ENCODE assay signal across 1 cellular context in genomic region chr2:196500686-196501431, GRCh38.
TF ChIP-seq lines count a peak whose summit lies in the region.

No MANE protein-coding gene starts in this region.

TF ChIP-seq in K562, 482 proteins besides CTCF, POLR2A, EP300 and RAD21 (continued from another document and continues in another):
- TF ChIP-seq PKNOX1 (IDR thresholded peaks at IDR 0.05) (no peak), U2AF2 (optimal IDR thresholded peaks at IDR 0.05; ENCODE audit: low read depth, low read length) (no peak), ZNF165 (CRISPR knock-in tag; IDR thresholded peaks at IDR 0.05; ENCODE audit: borderline replicate concordance) (no peak), PHF8 (IDR thresholded peaks at IDR 0.05; ENCODE audit: borderline replicate concordance, low read length) (no peak), EHMT2 (IDR thresholded peaks at IDR 0.05) (no peak), RB1 (IDR thresholded peaks at IDR 0.05; ENCODE audit: low read depth) (no peak), HMBOX1 (IDR thresholded peaks at IDR 0.05) (no peak), GATA2 (CRISPR knock-in tag; IDR thresholded peaks at IDR 0.05) (no peak), SFPQ (IDR thresholded peaks at IDR 0.05; ENCODE audit: low read depth, low read length) (no peak), FOSL1 (tag; conservative IDR thresholded peaks at IDR 0.05) (peak; percentile 83), MTF1 (CRISPR knock-in tag; IDR thresholded peaks at IDR 0.05; ENCODE audit: borderline replicate concordance) (no peak), TAF9B (IDR thresholded peaks at IDR 0.05; ENCODE audit: partially characterized antibody) (no peak), RHOXF2B (CRISPR knock-in tag; conservative IDR thresholded peaks at IDR 0.05) (no peak), FOXJ2 (tag; IDR thresholded peaks at IDR 0.05) (no peak), TCF7L2 (IDR thresholded peaks at IDR 0.05; ENCODE audit: low read depth, low read length) (no peak), MGA (IDR thresholded peaks at IDR 0.05) (no peak), CAMTA2 (CRISPR knock-in tag; conservative IDR thresholded peaks at IDR 0.05) (no peak), GABPA (tag; conservative IDR thresholded peaks at IDR 0.05; ENCODE audit: low read depth) (no peak), TCF3 (CRISPR knock-in tag; IDR thresholded peaks at IDR 0.05) (no peak), ZNF785 (CRISPR knock-in tag; IDR thresholded peaks at IDR 0.05) (no peak), ZZZ3 (IDR thresholded peaks at IDR 0.05) (no peak), NCOA2 (IDR thresholded peaks at IDR 0.05; ENCODE audit: partially characterized antibody in 2 of 2) (no peak), ZNF174 (CRISPR knock-in tag; IDR thresholded peaks at IDR 0.05) (no peak), MEIS2 (IDR thresholded peaks at IDR 0.05; ENCODE audit: partially characterized antibody) (peak; percentile 39), NELFE (IDR thresholded peaks at IDR 0.05; ENCODE audit: insufficient read depth, insufficient read length) (no peak), ZFP30 (CRISPR knock-in tag; IDR thresholded peaks at IDR 0.05; ENCODE audit: borderline replicate concordance) (no peak), ZNF699 (CRISPR knock-in tag; IDR thresholded peaks at IDR 0.05; ENCODE audit: insufficient replicate concordance) (no peak), JUNB (CRISPR knock-in tag; conservative IDR thresholded peaks at IDR 0.05) (no peak), NEUROD1 (IDR thresholded peaks at IDR 0.05; ENCODE audit: borderline replicate concordance, low read depth, low read length, partially characterized antibody) (no peak), CREB1 (IDR thresholded peaks at IDR 0.05) (no peak), CREB1 (CRISPR knock-in tag; IDR thresholded peaks at IDR 0.05) (no peak), JUND (IDR thresholded peaks at IDR 0.05; ENCODE audit: borderline replicate concordance, low read depth, low read length) (peak; percentile 79), JUND (tag; IDR thresholded peaks at IDR 0.05; ENCODE audit: borderline replicate concordance, low read depth, low read length) (peak; percentile 70; the same call in 1 of the 3 replicates), DACH1 (IDR thresholded peaks at IDR 0.05; ENCODE audit: partially characterized antibody) (no peak), SRSF7 (optimal IDR thresholded peaks at IDR 0.05; ENCODE audit: low read depth, low read length) (no peak), HES1 (IDR thresholded peaks at IDR 0.05; ENCODE audit: low read depth) (no peak), DPF2 (IDR thresholded peaks at IDR 0.05) (peak; percentile 41; the same call in 1 of the 2 replicates), E2F5 (CRISPR knock-in tag; IDR thresholded peaks at IDR 0.05) (no peak), SIX5 (IDR thresholded peaks at IDR 0.05; ENCODE audit: borderline replicate concordance in 1 of 2, insufficient read depth in 1 of 2, low read depth in 1 of 2, low read length in 2 of 2) (no peak), KAT7 (CRISPR knock-in tag; IDR thresholded peaks at IDR 0.05; ENCODE audit: borderline replicate concordance) (no peak), RERE (CRISPR knock-in tag; IDR thresholded peaks at IDR 0.05; ENCODE audit: borderline replicate concordance) (no peak)
